In the genomic region with DNA sequence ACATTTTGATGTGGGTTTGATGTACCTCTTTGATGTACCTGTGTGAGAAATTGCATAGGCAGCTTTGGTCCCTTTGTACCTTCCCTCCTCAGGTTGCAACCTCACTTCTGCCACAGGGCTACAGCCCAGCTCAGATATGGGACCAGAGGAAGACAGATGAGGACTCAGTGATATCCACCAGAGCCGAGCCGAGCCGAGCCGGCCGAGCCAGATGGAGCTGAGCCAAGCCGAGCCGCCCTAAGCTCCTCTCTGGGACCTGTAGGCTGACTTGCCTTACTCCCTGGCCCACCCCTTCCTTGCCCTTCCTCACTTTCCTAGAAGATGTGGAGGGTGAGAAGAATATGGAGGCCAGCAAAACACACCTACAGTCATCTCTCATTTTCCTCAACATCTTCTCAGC, we compare ENCODE assay signal across 21 cellular contexts. TPM values are rescaled to one million over a fixed set of nuclear protein-coding genes. Genes with fewer than 3 reads are reported as not detected.
"Had no signal": no experiment of that assay in that cellular context is flagged by ENCODE, and none has a peak within 500 bp of the region (broad histone marks: within the 10 kb centered on the region; RNA-seq: fewer than 3 reads in every experiment).

No MANE protein-coding gene starts in this region.

- DNase-seq: MV-4-11, NCI-H1048, NCI-H1105, NCI-H1417, NCI-H1436 treated with DMSO at 0.1 percent for 48 hours, NCI-H1694, NCI-H187 treated with DMSO at 0.1 percent for 48 hours, NCI-H2029 treated with DMSO at 0.1 percent for 48 hours, NCI-H2171 treated with DMSO at 0.1 percent for 48 hours, NCI-H345, NCI-H446 treated with DMSO at 0.1 percent for 48 hours, NCI-H510A treated with DMSO at 0.1 percent for 48 hours, NCI-H526, SHP77 had no signal

- ATAC-seq: Panc1 had no signal

- H3K27ac ChIP-seq: HL-60, KMS-11, RWPE1 had no signal

- H3K4me2 ChIP-seq: KMS-11 had no signal

- H3K9ac ChIP-seq: KMS-11 had no signal

RNA-seq across cellular contexts. Expression of a gene that starts 3.8 kb away (rescaled TPM):
- total RNA-seq: LHCN-M2, MCF 10A, SK-MEL-5 had no signal

RNA-seq across cellular contexts. Expression of a gene that starts 15.3 kb away (rescaled TPM):
- total RNA-seq: MCF 10A had no signal
